22 cellular contexts compared by ENCODE assay signal in the genomic region with DNA sequence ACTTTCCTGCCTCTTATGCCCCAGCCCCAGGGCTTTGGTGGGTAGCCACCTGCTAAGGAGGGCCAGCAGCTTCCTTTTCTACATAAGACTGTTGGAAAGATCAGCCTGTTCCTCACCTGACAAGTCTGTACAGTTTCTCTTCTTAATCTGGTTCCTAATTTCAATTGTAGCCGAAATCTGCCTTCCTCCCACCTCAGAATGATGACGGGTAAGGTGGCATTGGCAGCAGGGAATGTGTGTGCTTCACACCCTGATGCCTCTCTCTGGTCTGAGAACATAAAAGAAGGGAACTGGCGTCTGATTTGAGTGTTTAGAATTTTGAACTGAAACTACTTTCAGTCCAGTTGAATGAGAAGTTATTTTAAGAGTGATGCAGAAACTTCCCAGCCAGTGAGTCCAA. TPM values are rescaled to one million over a fixed set of nuclear protein-coding genes. Genes with fewer than 3 reads are reported as not detected.
A peak's percentile ranks its signal among the peaks of the same experiment; 100 is the strongest.
DNase-seq lines count a peak whose midpoint lies in the region; ATAC-seq, FAIRE-seq and TF ChIP-seq lines count a peak whose summit lies in the region.
"Had no signal": no experiment of that assay in that cellular context is flagged by ENCODE, and none has a peak within 500 bp of the region (broad histone marks: within the 10 kb centered on the region; RNA-seq: fewer than 3 reads in every experiment).

No MANE protein-coding gene starts in this region.

- in situ Hi-C loops in GM23248 (cut with MboI) = no loop called here

- H3K27ac ChIP-seq in OCI-LY3 (ENCODE audit: low read length) = peak overlapping the region; percentile 3; the same call in 1 of the 2 replicates
- no peak overlapping the region for H3K27ac ChIP-seq in astrocyte (ENCODE audit: low read depth, low read length)
- peak overlapping the region; percentile 22 to 34 for H3K27ac ChIP-seq in prostate gland
- H3K27ac ChIP-seq in GM23248 = no peak overlapping the region
- H3K27ac ChIP-seq: SJCRH30 had no signal

- H3K4me3 Mint-ChIP-seq in astrocyte (ENCODE audit: unreplicated experiment) = no peak overlapping the region
- H3K4me3 Mint-ChIP-seq: CD4-positive, CD25-positive, alpha-beta regulatory T cell had no signal

- H3K9me2 ChIP-seq in GM23248 (ENCODE audit: insufficient read depth) = no peaks in the 10 kb centered on the region

- no peaks in the 10 kb centered on the region for H3K9me3 Mint-ChIP-seq in astrocyte (ENCODE audit: unreplicated experiment)
- H3K9me3 Mint-ChIP-seq: CD4-positive, CD25-positive, alpha-beta regulatory T cell had no signal

- ATAC-seq in esophagus mucosa = peak; percentile 62
- ATAC-seq in GM19324 (IDR thresholded peaks at IDR 0.05; ENCODE audit: low FRiP score, unreplicated experiment) = no peak

- H3K27ac Mint-ChIP-seq in astrocyte (ENCODE audit: unreplicated experiment) = peak overlapping the region; percentile 2

- H3K4me1 ChIP-seq in OCI-LY3 (ENCODE audit: low read length) (peaks cover 5% of the 10 kb centered on the region), astrocyte (ENCODE audit: insufficient read depth, low read length) (peaks cover 12% of the 10 kb centered on the region), prostate gland (replicated peaks) (peaks cover 5% of the 10 kb centered on the region), GM23248 (ENCODE audit: insufficient read depth) (no peaks in the 10 kb centered on the region; the same call in 1 of the 2 replicates)
- H3K4me1 ChIP-seq: BE2C, Peyer's patch, SJCRH30 had no signal

- H3K36me3 Mint-ChIP-seq in astrocyte (ENCODE audit: low read depth, unreplicated experiment) = peaks cover 14% of the 10 kb centered on the region

- H3K27me3 ChIP-seq in OCI-LY3 (ENCODE audit: low read depth, low read length) (no peaks in the 10 kb centered on the region), astrocyte (ENCODE audit: insufficient read depth, low read length) (no peaks in the 10 kb centered on the region), prostate gland (replicated peaks; ENCODE audit: insufficient read depth) (no peaks in the 10 kb centered on the region), GM23248 (replicated peaks; ENCODE audit: insufficient read depth) (no peaks in the 10 kb centered on the region)
- H3K27me3 ChIP-seq: BE2C, Peyer's patch, SJCRH30 had no signal

- WGBS in prostate gland = 26% methylated on average over 3 of the region's 3 CpGs
- WGBS in GM23248 (ENCODE audit: low coverage in 1 of 2, low lambda C conversion rate in 2 of 2, missing lambda C conversion rate in 2 of 2), 2 experiments = 50 to 61% methylated on average over 3 of the region's 3 CpGs

- intact Hi-C loops in prostate gland (cut with DNase I) = no loop called here

- no peak for FAIRE-seq in astrocyte (lab: Jason Lieb, UNC)

- H4K20me1 ChIP-seq in OCI-LY3 (ENCODE audit: insufficient read depth, low read length) (0 out of 2 replicates have a peak, but pooled peaks cover 15% of the 10 kb centered on the region), astrocyte (ENCODE audit: insufficient read depth, low read length) (peaks cover 46% of the 10 kb centered on the region), GM23248 (ENCODE audit: insufficient read depth) (no peaks in the 10 kb centered on the region)

- TF ChIP-seq CTCF in OCI-LY3 (IDR thresholded peaks at IDR 0.05; ENCODE audit: low read depth, low read length) (no peak), astrocyte (IDR thresholded peaks at IDR 0.05; ENCODE audit: insufficient read depth, low read depth, low read length) (no peak), prostate gland (IDR thresholded peaks at IDR 0.05) (no peak)

- H3K9me3 ChIP-seq in OCI-LY3 (ENCODE audit: insufficient read depth, low read length) = no peaks in the 10 kb centered on the region
- no peaks in the 10 kb centered on the region for H3K9me3 ChIP-seq in astrocyte (ENCODE audit: insufficient read depth, low read depth, low read length)
- no peaks in the 10 kb centered on the region for H3K9me3 ChIP-seq in prostate gland
- no peaks in the 10 kb centered on the region for H3K9me3 ChIP-seq in GM23248 (ENCODE audit: low read depth)
- H3K9me3 ChIP-seq: BE2C, Peyer's patch, SJCRH30 had no signal

- no peak overlapping the region for H2AFZ ChIP-seq in OCI-LY3 (ENCODE audit: low read depth, low read length)
- H2AFZ ChIP-seq in astrocyte (ENCODE audit: low read depth, low read length) = no peak overlapping the region
- H2AFZ ChIP-seq in GM23248 = no peak overlapping the region

- H3F3A ChIP-seq in GM23248 (ENCODE audit: insufficient read depth) = no peaks in the 10 kb centered on the region

- H3K9ac ChIP-seq in OCI-LY3 (ENCODE audit: low read length) (no peak overlapping the region), astrocyte (ENCODE audit: low read length) (no peak overlapping the region), GM23248 (no peak overlapping the region)

- TF ChIP-seq POLR2A in prostate gland (IDR thresholded peaks at IDR 0.05) = no peak

- H3K36me3 ChIP-seq in OCI-LY3 (replicated peaks; ENCODE audit: low read depth, low read length) (peaks cover 42% of the 10 kb centered on the region), astrocyte (ENCODE audit: insufficient read depth, low read length) (peaks cover 26% of the 10 kb centered on the region), prostate gland (peaks cover 0 to 16% of the 10 kb centered on the region in 2 donors), GM23248 (ENCODE audit: low read depth) (peaks cover 32% of the 10 kb centered on the region; the same call in 1 of the 2 replicates)

- peaks cover 3% of the 10 kb centered on the region; the same call in 1 of the 2 replicates for H3K79me2 ChIP-seq in OCI-LY3 (ENCODE audit: low read length)
- H3K79me2 ChIP-seq in astrocyte (ENCODE audit: insufficient read depth, low read length) = peaks cover 34% of the 10 kb centered on the region
- peaks cover 49% of the 10 kb centered on the region for H3K79me2 ChIP-seq in GM23248 (ENCODE audit: insufficient read depth)

- H3K4me3 ChIP-seq in OCI-LY3 (ENCODE audit: low read length) (no peak overlapping the region), astrocyte (ENCODE audit: insufficient read depth, low read depth, low read length) (no peak overlapping the region), prostate gland (no peak overlapping the region), GM23248 (no peak overlapping the region)
- H3K4me3 ChIP-seq: Peyer's patch, SJCRH30 had no signal

- H3K27me3 Mint-ChIP-seq in astrocyte (ENCODE audit: low read depth, unreplicated experiment) = no peaks in the 10 kb centered on the region
- H3K27me3 Mint-ChIP-seq: CD4-positive, CD25-positive, alpha-beta regulatory T cell had no signal

- no peak overlapping the region for H3K4me2 ChIP-seq in OCI-LY3 (ENCODE audit: low read length)
- H3K4me2 ChIP-seq in astrocyte (ENCODE audit: low read length) = no peak overlapping the region
- no peak overlapping the region for H3K4me2 ChIP-seq in GM23248 (ENCODE audit: unreplicated experiment)

- no peaks in the 10 kb centered on the region for H3K4me1 Mint-ChIP-seq in astrocyte (ENCODE audit: low read depth, unreplicated experiment)

- DNase-seq in astrocyte (ENCODE audit: low read depth) (no peak), prostate gland (ENCODE audit: low spot score) (no peak), NCI-H2227 treated with DMSO at 0.1 percent for 48 hours (lab: John Stamatoyannopoulos, UW) (no peak), GM23248 (no peak), NCI-H1048 (lab: John Stamatoyannopoulos, UW) (no peak)
- DNase-seq: BE2C; CD4-positive, CD25-positive, alpha-beta regulatory T cell; GOT3; HCEC 1CT; KBM-7; NCI-H1105; NCI-H146; NCI-H2029; NCI-H226; NCI-H510A treated with DMSO at 0.1 percent for 48 hours; NCI-H774; NK-92 treated with Interleukin-12 subunit alpha and Interleukin-12 subunit beta, amount 100 ng/mL, for 24 hours; Peyer's patch; SJCRH30 had no signal

RNA-seq across cellular contexts. Expression of gene MAU2, which starts 16.0 kb away (rescaled TPM):
- total RNA-seq in astrocyte = 36.8 and 37.0 TPM in 2 replicates
- total RNA-seq in esophagus mucosa = 33.4 TPM
- 100 to 1,000 TPM in 1 of 2 donors, 10 to 100 TPM in 1; 52.5 to 106 TPM for total RNA-seq in prostate gland
- 25.4 and 25.7 TPM in 2 replicates for total RNA-seq in GM23248 (2014; rRNA removed; shearing (Covaris generic))
- 22.2 and 23.0 TPM in 2 replicates for polyA plus RNA-seq in GM23248 (2016; fragmentation: Nextera tagmentation; extraction: Ambion mirVana)

RNA-seq across cellular contexts. Expression of gene SUGP1, which starts 16.3 kb away (rescaled TPM):
- total RNA-seq in astrocyte = 48.5 and 59.1 TPM in 2 replicates
- 26.5 TPM for total RNA-seq in esophagus mucosa
- 10 to 100 TPM; 51.1 to 53.5 TPM for total RNA-seq in prostate gland
- 25.6 and 26.6 TPM in 2 replicates for total RNA-seq in GM23248 (2014; rRNA removed; shearing (Covaris generic))
- polyA plus RNA-seq in GM23248 (2016; fragmentation: Nextera tagmentation; extraction: Ambion mirVana) = 50.5 and 55.6 TPM in 2 replicates

Comparison
In these comparisons a context has a peak if more than half of its experiments do, and no peak if none do; other contexts are left out.
1. H3K27ac ChIP-seq: peak in OCI-LY3 (single experiment) and prostate gland (2 of 2); none in astrocyte (single experiment) and GM23248 (single experiment).